17 cellular contexts compared by ENCODE assay signal in the genomic region with DNA sequence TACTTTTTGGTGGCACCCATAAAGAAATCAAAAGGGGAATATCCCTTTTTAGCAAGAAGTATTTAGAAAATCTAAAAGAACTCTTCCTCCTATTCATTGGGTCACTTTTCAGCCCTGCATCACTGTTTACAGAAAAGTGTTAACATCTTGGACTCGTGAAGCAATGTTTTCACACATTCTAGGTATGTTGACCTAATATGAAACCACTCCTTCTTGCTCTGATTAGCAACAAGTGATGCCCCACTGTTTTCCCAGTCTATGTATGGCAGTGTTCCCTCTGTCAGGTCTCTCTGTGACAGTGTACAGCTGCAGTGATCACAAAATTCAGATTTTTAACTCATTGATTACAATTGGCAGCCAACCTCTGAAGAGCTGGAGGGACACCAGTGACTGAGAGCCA.
DNase-seq lines count a peak whose midpoint lies in the region; ATAC-seq and TF ChIP-seq lines count a peak whose summit lies in the region.
"Had no signal": no experiment of that assay in that cellular context is flagged by ENCODE, and none has a peak within 500 bp of the region (broad histone marks: within the 10 kb centered on the region; RNA-seq: fewer than 3 reads in every experiment).

No MANE protein-coding gene starts in this region.

- H3K4me3 ChIP-seq in IMR-90 (ENCODE audit: insufficient read depth, low read depth, low read length) (no peak overlapping the region), mammary epithelial cell (replicated peaks in 1 of 3; ENCODE audit: insufficient read depth in 1 of 3, low read depth in 2 of 3, low read length in 3 of 3) (no peak overlapping the region), smooth muscle cell (no peak overlapping the region)
- H3K4me3 ChIP-seq: adrenal gland, gastroesophageal sphincter had no signal

- no peaks in the 10 kb centered on the region for H3K79me1 ChIP-seq in IMR-90 (ENCODE audit: low read depth in 1 of 2, low read length in 2 of 2)

- H4K8ac ChIP-seq in IMR-90 (ENCODE audit: low read depth in 2 of 2, low read length in 2 of 2) = no peak overlapping the region

- WGBS in IMR-90 (ENCODE audit: extremely low coverage in 2 of 2, insufficient read length in 1 of 2), 2 experiments = 80% methylated on average over 1 of the region's 1 CpG; no CpG with 5 or more reads in 1 of the 2 experiments
- 100% methylated on average over 1 of the region's 1 CpG for WGBS in mammary epithelial cell (ENCODE audit: low coverage, missing lambda C conversion rate)
- 87% methylated on average over 1 of the region's 1 CpG for WGBS in smooth muscle cell (ENCODE audit: low lambda C conversion rate)

- H3K23ac ChIP-seq in IMR-90 (ENCODE audit: low read depth, low read length) = no peak overlapping the region

- no peak overlapping the region for H3K4me3 Mint-ChIP-seq in osteocyte (ENCODE audit: unreplicated experiment)
- H3K4me3 Mint-ChIP-seq: stimulated activated naive B cell treated with anti-CD40 and anti-IgM and Interleukin-4, amounts not matched to agents 10 μg/mL and 1 μg/mL and 100 μg/mL, for 72 hours had no signal

- ATAC-seq in IMR-90 (ENCODE audit: low read depth) (no peak), HG03159 (IDR thresholded peaks at IDR 0.05; ENCODE audit: unreplicated experiment) (no peak)
- ATAC-seq: gastroesophageal sphincter; right cardiac atrium; stimulated activated naive B cell treated with anti-CD40 and anti-IgM and Interleukin-4, amounts not matched to agents 10 μg/mL and 1 μg/mL and 100 μg/mL, for 72 hours had no signal

- 0 out of 2 replicates have a peak overlapping the region, but pooled peaks have one; percentile 3 for H2BK20ac ChIP-seq in IMR-90 (ENCODE audit: low read depth, low read length)

- H3K27me3 ChIP-seq in IMR-90 (ENCODE audit: control insufficient read depth, insufficient read depth, low read length) = no peaks in the 10 kb centered on the region
- H3K27me3 ChIP-seq in mammary epithelial cell (ENCODE audit: insufficient read depth, low read length) = no peaks in the 10 kb centered on the region
- no peaks in the 10 kb centered on the region for H3K27me3 ChIP-seq in smooth muscle cell (ENCODE audit: low read depth)
- H3K27me3 ChIP-seq: adrenal gland, gastroesophageal sphincter had no signal

- H4K91ac ChIP-seq in IMR-90 (ENCODE audit: insufficient read depth, low read depth, low read length) = no peak overlapping the region

- no peaks in the 10 kb centered on the region for H3K9me1 ChIP-seq in IMR-90 (ENCODE audit: insufficient read depth, low read length)

- no peaks in the 10 kb centered on the region for H3K36me3 ChIP-seq in IMR-90 (ENCODE audit: control insufficient read depth, insufficient read depth, low read length)
- no peaks in the 10 kb centered on the region for H3K36me3 ChIP-seq in mammary epithelial cell (ENCODE audit: insufficient read depth, low read length)
- H3K36me3 ChIP-seq in smooth muscle cell (ENCODE audit: low read depth) = no peaks in the 10 kb centered on the region
- H3K36me3 ChIP-seq: adrenal gland, gastroesophageal sphincter had no signal

- H3K4ac ChIP-seq in IMR-90 (ENCODE audit: low read depth, low read length) = peak overlapping the region; percentile 8; the same call in 1 of the 2 replicates

- H3K9me3 ChIP-seq in IMR-90 (ENCODE audit: control insufficient read depth, insufficient read depth, low read length) (no peaks in the 10 kb centered on the region), mammary epithelial cell (replicated peaks; ENCODE audit: insufficient read depth, low read length) (no peaks in the 10 kb centered on the region), smooth muscle cell (replicated peaks; ENCODE audit: low read depth) (no peaks in the 10 kb centered on the region)
- H3K9me3 ChIP-seq: adrenal gland, gastroesophageal sphincter had no signal

- no peak overlapping the region for H4K5ac ChIP-seq in IMR-90 (ENCODE audit: low read depth, low read length)

- H3K4me1 Mint-ChIP-seq in osteocyte (ENCODE audit: unreplicated experiment) = peaks cover 21% of the 10 kb centered on the region
- H3K4me1 Mint-ChIP-seq: stimulated activated naive B cell treated with anti-CD40 and anti-IgM and Interleukin-4, amounts not matched to agents 10 μg/mL and 1 μg/mL and 100 μg/mL, for 72 hours had no signal

- dilution Hi-C loops in IMR-90 (cut with HindIII; ENCODE audit: low sequenced_read_pairs, unreplicated experiment) = no loop called here
- dilution Hi-C loops in mammary epithelial cell (cut with HindIII; ENCODE audit: low sequenced_read_pairs) = no loop called here

- H3K9ac ChIP-seq in IMR-90 (ENCODE audit: low read depth, low read length) (no peak overlapping the region), mammary epithelial cell (ENCODE audit: insufficient read depth, low read length) (no peak overlapping the region), smooth muscle cell (ENCODE audit: low read depth) (no peak overlapping the region)

- H2AFZ ChIP-seq in IMR-90 (replicated peaks; ENCODE audit: low read length, poor library complexity) = no peak overlapping the region
- no peak overlapping the region for H2AFZ ChIP-seq in mammary epithelial cell (ENCODE audit: low read depth, low read length)
- H2AFZ ChIP-seq in smooth muscle cell (ENCODE audit: low read depth) = no peak overlapping the region

- POLR2A ChIA-PET in IMR-90 (lab: Charles Lee; ENCODE audit: unreplicated experiment) = no interaction called here

- no peaks in the 10 kb centered on the region for H3K27me3 Mint-ChIP-seq in osteocyte (ENCODE audit: unreplicated experiment)
- H3K27me3 Mint-ChIP-seq: stimulated activated naive B cell treated with anti-CD40 and anti-IgM and Interleukin-4, amounts not matched to agents 10 μg/mL and 1 μg/mL and 100 μg/mL, for 72 hours had no signal

- in situ Hi-C loops in IMR-90 (cut with MboI; ENCODE audit: low sequenced_read_pairs) = no loop called here
- in situ Hi-C loops in mammary epithelial cell (cut with MboI; ENCODE audit: low sequenced_read_pairs in 2 of 2) = no loop called here

- intact Hi-C loops in IMR-90 (cut with micrococcal nuclease) = no loop called here
- intact Hi-C loops in mammary epithelial cell (cut with micrococcal nuclease) = no loop called here

- no peak overlapping the region for H2BK5ac ChIP-seq in IMR-90 (ENCODE audit: low read depth, low read length, poor library complexity, severe bottlenecking)

- H3K4me1 ChIP-seq in IMR-90 (ENCODE audit: control insufficient read depth, insufficient read depth, low read length) (no peaks in the 10 kb centered on the region), mammary epithelial cell (ENCODE audit: insufficient read depth, low read length) (peaks cover 16% of the 10 kb centered on the region), smooth muscle cell (ENCODE audit: low read depth) (peaks cover 13% of the 10 kb centered on the region)
- H3K4me1 ChIP-seq: adrenal gland, gastroesophageal sphincter had no signal

- TF ChIP-seq POLR2A in IMR-90 (IDR thresholded peaks at IDR 0.05; ENCODE audit: low read depth, low read length) = no peak

- H3K79me2 ChIP-seq in mammary epithelial cell (ENCODE audit: insufficient read depth, low read length) = no peaks in the 10 kb centered on the region
- H3K79me2 ChIP-seq in smooth muscle cell (ENCODE audit: low read depth) = no peaks in the 10 kb centered on the region

- TF ChIP-seq CTCF in IMR-90 (conservative IDR thresholded peaks at IDR 0.05; ENCODE audit: low read depth, low read length) (no peak), mammary epithelial cell (conservative IDR thresholded peaks at IDR 0.05 in 1 of 2, IDR thresholded peaks at IDR 0.05 in 1 of 2; ENCODE audit: extremely low read depth in 1 of 2, insufficient read depth in 1 of 2, low read depth in 1 of 2, low read length in 2 of 2) (no peak), osteocyte (IDR thresholded peaks at IDR 0.05) (no peak), smooth muscle cell (IDR thresholded peaks at IDR 0.05; ENCODE audit: borderline replicate concordance, insufficient read depth, poor library complexity, severe bottlenecking) (no peak)

- H3K56ac ChIP-seq in IMR-90 (ENCODE audit: extremely low read depth, insufficient read depth, low read length) = no peak overlapping the region

- no peaks in the 10 kb centered on the region for H3K36me3 Mint-ChIP-seq in osteocyte (ENCODE audit: unreplicated experiment)
- H3K36me3 Mint-ChIP-seq: stimulated activated naive B cell treated with anti-CD40 and anti-IgM and Interleukin-4, amounts not matched to agents 10 μg/mL and 1 μg/mL and 100 μg/mL, for 72 hours had no signal

- H3K4me2 ChIP-seq in IMR-90 (ENCODE audit: low read depth, low read length) (no peak overlapping the region), mammary epithelial cell (ENCODE audit: insufficient read depth, low read depth, low read length) (peak overlapping the region; percentile 34), smooth muscle cell (no peak overlapping the region)

- H2BK15ac ChIP-seq in IMR-90 (ENCODE audit: low read depth, low read length) = no peak overlapping the region

- H3K27ac Mint-ChIP-seq in osteocyte (ENCODE audit: unreplicated experiment) = peak overlapping the region; percentile 74
- H3K27ac Mint-ChIP-seq: stimulated activated naive B cell treated with anti-CD40 and anti-IgM and Interleukin-4, amounts not matched to agents 10 μg/mL and 1 μg/mL and 100 μg/mL, for 72 hours had no signal

- H2BK120ac ChIP-seq in IMR-90 (ENCODE audit: low read depth, low read length) = no peak overlapping the region; the same call in 1 of the 2 replicates

- H2AK5ac ChIP-seq in IMR-90 (ENCODE audit: low read depth, low read length) = no peak overlapping the region

- H3K14ac ChIP-seq in IMR-90 (replicated peaks; ENCODE audit: low read depth, low read length) = no peak overlapping the region; the same call in 1 of the 2 replicates

- no peaks in the 10 kb centered on the region for H3K9me3 Mint-ChIP-seq in osteocyte (ENCODE audit: unreplicated experiment)
- H3K9me3 Mint-ChIP-seq: stimulated activated naive B cell treated with anti-CD40 and anti-IgM and Interleukin-4, amounts not matched to agents 10 μg/mL and 1 μg/mL and 100 μg/mL, for 72 hours had no signal

- H4K20me1 ChIP-seq in IMR-90 (ENCODE audit: insufficient read depth, low read length) = no peaks in the 10 kb centered on the region
- H4K20me1 ChIP-seq in mammary epithelial cell (ENCODE audit: insufficient read depth, low read length) = no peaks in the 10 kb centered on the region
- H4K20me1 ChIP-seq in smooth muscle cell (ENCODE audit: low read depth) = no peaks in the 10 kb centered on the region

- H3K18ac ChIP-seq in IMR-90 (ENCODE audit: low read depth, low read length) = no peak overlapping the region

- H3K27ac ChIP-seq in IMR-90 (ENCODE audit: insufficient read depth, low read length) = no peak overlapping the region
- H3K27ac ChIP-seq in mammary epithelial cell (ENCODE audit: insufficient read depth, low read depth, low read length) = no peak overlapping the region
- no peak overlapping the region for H3K27ac ChIP-seq in smooth muscle cell (ENCODE audit: low read depth)
- H3K27ac ChIP-seq: gastroesophageal sphincter had no signal

- no peak overlapping the region for H2AK9ac ChIP-seq in IMR-90 (replicated peaks; ENCODE audit: low read depth, low read length, poor library complexity)

- CTCF ChIA-PET in IMR-90 (lab: Yijun Ruan, JAX) (no interaction called here), mammary epithelial cell (lab: Charles Lee; ENCODE audit: low non-redundant PET) (no interaction called here)

- no peaks in the 10 kb centered on the region for H3F3A ChIP-seq in smooth muscle cell (ENCODE audit: low read depth)

- TF ChIP-seq RAD21 in IMR-90 (IDR thresholded peaks at IDR 0.05; ENCODE audit: low read length) = no peak

- DNase-seq in DMS53 (lab: John Stamatoyannopoulos, UW) (peak; percentile 85), IMR-90 (no peak), mammary epithelial cell (no peak), osteocyte (ENCODE audit: extremely low spot score, unreplicated experiment) (no peak), NCI-H1930 (lab: John Stamatoyannopoulos, UW) (no peak), smooth muscle cell (lab: John Stamatoyannopoulos, UW; ENCODE audit: unreplicated experiment) (no peak), SW480 (ENCODE audit: low spot score) (no peak)
- DNase-seq: activated CD4-positive, alpha-beta T cell treated with anti-CD3 and anti-CD28 coated beads for 4 hours; activated CD8-positive, alpha-beta memory T cell treated with anti-CD3 and anti-CD28 coated beads, Interleukin-2, amount 50 U/mL, for 48 hours; activated gamma-delta T cell; AML-193; right cardiac atrium; stimulated activated naive B cell treated with anti-CD40 and anti-IgM and Interleukin-4, amounts not matched to agents 10 μg/mL and 1 μg/mL and 100 μg/mL, for 72 hours; SW 1271 had no signal

- no TSS peak for BruUV-seq in IMR-90 (replicated peaks; lab: Mats Ljungman, UMichigan)
- BruUV-seq in mammary epithelial cell (replicated peaks; lab: Mats Ljungman, UMichigan) = no TSS peak
